25 cellular contexts compared by ENCODE assay signal in genomic region chr1:236015539-236015938, GRCh38. TPM values are rescaled to one million over a fixed set of nuclear protein-coding genes. Genes with fewer than 3 reads are reported as not detected.
DNase-seq lines count a peak whose midpoint lies in the region; ATAC-seq and TF ChIP-seq lines count a peak whose summit lies in the region.
"Had no signal": no experiment of that assay in that cellular context is flagged by ENCODE, and none has a peak within 500 bp of the region (broad histone marks: within the 10 kb centered on the region; RNA-seq: fewer than 3 reads in every experiment).

No MANE protein-coding gene starts in this region.

- no peak overlapping the region for H2AFZ ChIP-seq in hepatocyte

- H3K27ac ChIP-seq in heart left ventricle (peak overlapping the region; percentile 11 to 90 (median 76)), hepatocyte (peak overlapping the region; percentile 77), rectal smooth muscle tissue (ENCODE audit: low read depth, low read length) (peak overlapping the region; percentile 68), upper lobe of right lung (peak overlapping the region; percentile 47)
- H3K27ac ChIP-seq: pancreas had no signal

- no peak for DNase-seq in heart left ventricle
- no peak for DNase-seq in Right ventricle myocardium superior
- DNase-seq in hepatocyte (ENCODE audit: low spot score), result no peak
- DNase-seq in upper lobe of right lung, result no peak
- no peak for DNase-seq in HuH-7 (ENCODE audit: low spot score)
- no peak for DNase-seq in stimulated activated CD4-positive, alpha-beta T cell treated with anti-CD3 and anti-CD28 coated beads, Interleukin-4, amount 100 ng/mL, for 24 hours
- DNase-seq: 8988T; activated CD4-positive, alpha-beta T cell treated with anti-CD3 and anti-CD28 coated beads, Interleukin-2, amount 50 U/mL, for 1 hour; activated naive CD8-positive, alpha-beta T cell treated with anti-CD3 and anti-CD28 coated beads, Interleukin-2, amount 50 U/mL, for 24 hours; COR-L47; DMS79 treated with DMSO at 0.1 percent for 48 hours; GOT3; Karpas-422; NCI-H1048; NCI-H2029; NCI-H226; NCI-H774; pancreas; stimulated activated CD4-positive, alpha-beta T cell treated with anti-CD3 and anti-CD28 coated beads, Interleukin-1b, Interleukin-23, amount 100 ng/mL, for 48 hours; stimulated activated naive B cell treated with anti-CD40 and anti-IgM and Interleukin-4, amounts not matched to agents 10 μg/mL and 1 μg/mL and 100 μg/mL, for 72 hours had no signal

- no peak for TF ChIP-seq POLR2A in heart left ventricle (IDR thresholded peaks at IDR 0.05)

- TF ChIP-seq CTCF in heart left ventricle (IDR thresholded peaks at IDR 0.05) (no peak), hepatocyte (IDR thresholded peaks at IDR 0.05; ENCODE audit: poor library complexity) (no peak), upper lobe of right lung (IDR thresholded peaks at IDR 0.05) (no peak)

- intact Hi-C loops in heart left ventricle (cut with DNase I), result loop anchor here in 3 of 10 donors (5.0 kb wide), 4 partner anchors 33 to 52 kb away; partner anchors contain the start of gene NID1 (in 1 of the 3)
- intact Hi-C loops in Right ventricle myocardium superior (cut with DNase I), result no loop called here
- intact Hi-C loops in upper lobe of right lung (cut with DNase I), result no loop called here

- H3K36me3 ChIP-seq in heart left ventricle (peaks cover 0 to 94% (median 64%) of the 10 kb centered on the region in 9 donors), hepatocyte (replicated peaks; ENCODE audit: insufficient read depth, low read depth) (no peaks in the 10 kb centered on the region), rectal smooth muscle tissue (ENCODE audit: control insufficient read depth, insufficient read depth, low read length) (peaks cover 9% of the 10 kb centered on the region), upper lobe of right lung (no peaks in the 10 kb centered on the region)
- H3K36me3 ChIP-seq: pancreas had no signal

- peaks cover 0 to 58% (median 15%) of the 10 kb centered on the region in 12 donors for H3K4me1 ChIP-seq in heart left ventricle
- peaks cover 10% of the 10 kb centered on the region for H3K4me1 ChIP-seq in hepatocyte (ENCODE audit: insufficient read depth)
- H3K4me1 ChIP-seq in rectal smooth muscle tissue (ENCODE audit: control insufficient read depth, insufficient read depth, low read length), result peaks cover 3% of the 10 kb centered on the region
- peaks cover 19% of the 10 kb centered on the region for H3K4me1 ChIP-seq in upper lobe of right lung
- H3K4me1 ChIP-seq: pancreas had no signal

- H3K27me3 ChIP-seq in heart left ventricle, result no peaks in the 10 kb centered on the region
- no peaks in the 10 kb centered on the region for H3K27me3 ChIP-seq in hepatocyte
- H3K27me3 ChIP-seq in rectal smooth muscle tissue (ENCODE audit: control insufficient read depth, insufficient read depth, low read length), result no peaks in the 10 kb centered on the region
- H3K27me3 ChIP-seq in upper lobe of right lung, result no peaks in the 10 kb centered on the region
- H3K27me3 ChIP-seq: pancreas had no signal

- no peaks in the 10 kb centered on the region for H3K9me3 ChIP-seq in heart left ventricle
- H3K9me3 ChIP-seq in hepatocyte (ENCODE audit: low read depth), result no peaks in the 10 kb centered on the region
- H3K9me3 ChIP-seq in upper lobe of right lung, result no peaks in the 10 kb centered on the region
- H3K9me3 ChIP-seq: pancreas had no signal

- no peak overlapping the region for H3K4me2 ChIP-seq in hepatocyte

- H3K4me3 ChIP-seq in heart left ventricle (no peak overlapping the region), hepatocyte (no peak overlapping the region), rectal smooth muscle tissue (ENCODE audit: low read length) (no peak overlapping the region), upper lobe of right lung (no peak overlapping the region)
- H3K4me3 ChIP-seq: pancreas had no signal

- no peaks in the 10 kb centered on the region for H3K79me2 ChIP-seq in hepatocyte

- 66 to 86% (median 80%) methylated on average over 4 of the region's 4 CpGs for WGBS in heart left ventricle, 4 donors
- 89% methylated on average over 2 of the region's 4 CpGs for WGBS in hepatocyte (ENCODE audit: low lambda C conversion rate, missing lambda C conversion rate)

- no peaks in the 10 kb centered on the region for H4K20me1 ChIP-seq in hepatocyte (ENCODE audit: insufficient read depth, poor library complexity, severe bottlenecking)

- H3K9me2 ChIP-seq in hepatocyte (replicated peaks; ENCODE audit: insufficient read depth), result no peaks in the 10 kb centered on the region

- ATAC-seq in heart left ventricle (no peak), Right ventricle myocardium superior (ENCODE audit: poor library complexity) (no peak), upper lobe of right lung (no peak), HG02623 (IDR thresholded peaks at IDR 0.05; ENCODE audit: unreplicated experiment) (no peak)
- ATAC-seq: activated naive CD8-positive, alpha-beta T cell treated with anti-CD3 and anti-CD28 coated beads, Interleukin-2, amount 50 U/mL, for 24 hours; left lobe of liver; stimulated activated naive B cell treated with anti-CD40 and anti-IgM and Interleukin-4, amounts not matched to agents 10 μg/mL and 1 μg/mL and 100 μg/mL, for 72 hours had no signal

- H3K9ac ChIP-seq in rectal smooth muscle tissue (ENCODE audit: low read length), result no peak overlapping the region

RNA-seq across cellular contexts. Expression of gene NID1, which starts 49.4 kb away (rescaled TPM):
- total RNA-seq in heart left ventricle (100 to 1,000 TPM in 2 of 9 donors, 10 to 100 TPM in 7; 33.3 to 157 (median 61.7) TPM), Right ventricle myocardium superior (51.2 TPM), hepatocyte (57.3 and 72.8 TPM in 2 replicates), upper lobe of right lung (60.5 TPM)
- polyA plus RNA-seq in heart left ventricle (10 to 100 TPM; 19.4 to 89.6 TPM), hepatocyte (53.8 and 58.8 TPM in 2 replicates)
- total RNA-seq: B cell, OCI-LY7 had no signal
